1 cellular context compared by ENCODE assay signal in the genomic region with DNA sequence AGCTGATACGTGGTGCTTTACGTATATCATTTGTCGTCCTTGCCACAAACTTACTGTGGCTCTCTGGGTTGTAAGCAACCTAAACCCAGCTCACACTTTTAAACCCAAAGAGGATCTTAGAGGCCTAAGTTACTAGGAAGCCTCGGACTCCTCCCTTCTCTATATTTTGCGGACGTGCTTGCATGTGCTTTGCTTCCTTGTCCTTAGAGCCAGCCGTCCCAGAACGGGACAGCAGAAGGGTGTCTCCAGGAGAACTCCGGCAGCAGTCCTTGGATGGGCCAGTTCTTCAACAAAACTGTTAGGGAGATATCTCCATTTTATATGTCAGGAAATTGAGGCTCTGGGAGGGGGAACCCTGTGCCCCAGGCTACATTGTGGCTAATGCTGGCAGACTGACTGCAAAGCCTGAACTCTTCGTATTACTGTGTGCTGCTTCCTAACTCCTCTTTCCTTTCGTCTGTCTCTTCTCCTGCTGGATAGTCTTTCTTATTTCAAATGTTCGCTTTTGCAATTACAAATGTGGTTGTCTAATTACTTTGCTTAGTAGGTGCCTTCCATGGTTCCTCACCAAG.
TF ChIP-seq lines count a peak whose summit lies in the region.

No MANE protein-coding gene starts in this region.

TF ChIP-seq in HEK293T, 16 proteins besides CTCF, POLR2A, EP300 and RAD21 (continued from another document):
- no peak for TF ChIP-seq SP1 (IDR thresholded peaks at IDR 0.05)
- TF ChIP-seq SUZ12 (IDR thresholded peaks at IDR 0.05): no peak
- TF ChIP-seq ARNT (IDR thresholded peaks at IDR 0.05): no peak
